Comparison of ENCODE assay signal across 8 cellular contexts in genomic region chr9:129320575-129321311, GRCh38.
DNase-seq lines count a peak whose midpoint lies in the region; ATAC-seq and TF ChIP-seq lines count a peak whose summit lies in the region.

No MANE protein-coding gene starts in this region.

- H3K27ac ChIP-seq in stomach smooth muscle (ENCODE audit: low read length), result peak overlapping the region; percentile 85

- H3K4me1 ChIP-seq in mucosa of descending colon (ENCODE audit: low read depth), result peaks cover 11% of the 10 kb centered on the region
- H3K4me1 ChIP-seq in stomach smooth muscle (ENCODE audit: control insufficient read depth, insufficient read depth, low read length), result peaks cover 65% of the 10 kb centered on the region

- peak; percentile 85 for DNase-seq in DMS79 (lab: John Stamatoyannopoulos, UW)
- peak; percentile 89 to 93 for DNase-seq in NOMO-1 (lab: John Stamatoyannopoulos, UW; ENCODE audit: unreplicated experiment in 2 of 2)
- peak; percentile 59 to 67 for DNase-seq in activated T-cell treated with anti-CD3 and anti-CD28 coated beads, Interleukin-2, amount 50 U/mL, for 48 hours
- peak; percentile 79 for DNase-seq in fibroblast of gingiva (ENCODE audit: low read depth)
- peak in 2 of 3 donors; percentile 56 to 60 for DNase-seq in mucosa of descending colon

- H3K36me3 ChIP-seq in mucosa of descending colon (ENCODE audit: low read depth), result no peaks in the 10 kb centered on the region
- no peaks in the 10 kb centered on the region for H3K36me3 ChIP-seq in stomach smooth muscle (ENCODE audit: control insufficient read depth in 2 of 2, insufficient read depth in 2 of 2, low read length in 2 of 2)

- no peaks in the 10 kb centered on the region for H3K9me3 ChIP-seq in mucosa of descending colon
- H3K9me3 ChIP-seq in stomach smooth muscle (ENCODE audit: control insufficient read depth in 2 of 2, low read length in 2 of 2), result no peaks in the 10 kb centered on the region

- ATAC-seq in HG02840 (IDR thresholded peaks at IDR 0.05; ENCODE audit: low FRiP score, unreplicated experiment) (peak; percentile 63), mucosa of descending colon (peak; percentile 79), HG03439 (IDR thresholded peaks at IDR 0.05; ENCODE audit: unreplicated experiment) (no peak)

- H3K27me3 ChIP-seq in stomach smooth muscle (ENCODE audit: control insufficient read depth in 1 of 2, insufficient read depth in 2 of 2, low read length in 2 of 2), result no peaks in the 10 kb centered on the region

- peak overlapping the region; percentile 63 to 71 for H3K9ac ChIP-seq in stomach smooth muscle (ENCODE audit: low read length in 2 of 2)

- TF ChIP-seq CTCF in mucosa of descending colon (IDR thresholded peaks at IDR 0.05), result no peak

- H3K4me3 ChIP-seq in mucosa of descending colon, result no peak overlapping the region
- peak overlapping the region; percentile 31 to 71 for H3K4me3 ChIP-seq in stomach smooth muscle (ENCODE audit: low read length in 2 of 2)

- intact Hi-C loops in mucosa of descending colon (cut with DNase I, micrococcal nuclease), result no loop called here
